Comparison of ENCODE assay signal across 1 cellular context in genomic region chr11:66579017-66579606, GRCh38.
TF ChIP-seq lines count a peak whose summit lies in the region.

No MANE protein-coding gene starts in this region.

TF ChIP-seq in HEK293, 187 proteins besides CTCF, POLR2A, EP300 and RAD21 (continued from another document and continues in another):
- TF ChIP-seq REST (tag by site-specific recombination; IDR thresholded peaks at IDR 0.05) (no peak), ATF2 (tag by site-specific recombination; IDR thresholded peaks at IDR 0.05; ENCODE audit: low read depth) (no peak), ZXDB (tag by site-specific recombination; IDR thresholded peaks at IDR 0.05) (no peak), ZNF571 (tag by site-specific recombination; IDR thresholded peaks at IDR 0.05) (no peak), MYNN (tag by site-specific recombination; IDR thresholded peaks at IDR 0.05; ENCODE audit: borderline replicate concordance) (no peak), ZNF157 (tag by site-specific recombination; IDR thresholded peaks at IDR 0.05) (no peak), ZBTB11 (tag by site-specific recombination; conservative IDR thresholded peaks at IDR 0.05; ENCODE audit: low read depth) (no peak), KLF7 (tag by site-specific recombination; IDR thresholded peaks at IDR 0.05; ENCODE audit: borderline replicate concordance) (no peak), ZNF658 (tag by site-specific recombination; IDR thresholded peaks at IDR 0.05) (no peak), ZNF654 (tag by site-specific recombination; IDR thresholded peaks at IDR 0.05; ENCODE audit: low read depth) (peak; percentile 77), ZNF426 (tag by site-specific recombination; IDR thresholded peaks at IDR 0.05) (no peak), ZFHX2 (tag by site-specific recombination; conservative IDR thresholded peaks at IDR 0.05) (peak; percentile 70), ZNF121 (tag by site-specific recombination; IDR thresholded peaks at IDR 0.05) (no peak), ZNF677 (tag by site-specific recombination; IDR thresholded peaks at IDR 0.05) (no peak), SCRT1 (tag by site-specific recombination; IDR thresholded peaks at IDR 0.05; ENCODE audit: borderline replicate concordance) (no peak), SP7 (tag by site-specific recombination; IDR thresholded peaks at IDR 0.05) (no peak), ZBTB17 (tag by site-specific recombination; IDR thresholded peaks at IDR 0.05) (0 out of 2 replicates have a peak, but pooled peaks have one; percentile 23), ZNF174 (tag by site-specific recombination; IDR thresholded peaks at IDR 0.05) (no peak), ZNF561 (tag by site-specific recombination; IDR thresholded peaks at IDR 0.05; ENCODE audit: borderline replicate concordance) (no peak), ZNF280C (tag by site-specific recombination; IDR thresholded peaks at IDR 0.05) (no peak), IKZF3 (tag by site-specific recombination; IDR thresholded peaks at IDR 0.05) (peak; percentile 48; the same call in 1 of the 2 replicates), GLI2 (tag by site-specific recombination; IDR thresholded peaks at IDR 0.05; ENCODE audit: borderline replicate concordance, low read depth) (no peak), PRDM4 (tag by site-specific recombination; IDR thresholded peaks at IDR 0.05) (no peak), ZBTB8A (tag by site-specific recombination; IDR thresholded peaks at IDR 0.05) (no peak), KLF9 (tag by site-specific recombination; IDR thresholded peaks at IDR 0.05; ENCODE audit: low read depth) (no peak), ZNF335 (tag by site-specific recombination; conservative IDR thresholded peaks at IDR 0.05) (no peak), ZNF155 (tag by site-specific recombination; IDR thresholded peaks at IDR 0.05) (no peak), ZNF302 (tag by site-specific recombination; IDR thresholded peaks at IDR 0.05; ENCODE audit: low read depth) (no peak), ZSCAN30 (tag by site-specific recombination; IDR thresholded peaks at IDR 0.05) (0 out of 2 replicates have a peak, but pooled peaks have one; percentile 18), ZFP69B (tag by site-specific recombination; IDR thresholded peaks at IDR 0.05) (no peak), ZNF221 (tag by site-specific recombination; IDR thresholded peaks at IDR 0.05; ENCODE audit: borderline replicate concordance) (no peak), ZNF660 (tag by site-specific recombination; IDR thresholded peaks at IDR 0.05) (no peak), ZNF704 (tag by site-specific recombination; IDR thresholded peaks at IDR 0.05) (no peak), INSM2 (tag by site-specific recombination; IDR thresholded peaks at IDR 0.05) (no peak), ZNF214 (tag by site-specific recombination; IDR thresholded peaks at IDR 0.05; ENCODE audit: borderline replicate concordance) (no peak), BCL6B (tag by site-specific recombination; IDR thresholded peaks at IDR 0.05) (no peak), ZNF24 (tag by site-specific recombination; IDR thresholded peaks at IDR 0.05) (no peak), ZNF488 (tag by site-specific recombination; IDR thresholded peaks at IDR 0.05) (no peak), ZNF223 (tag by site-specific recombination; IDR thresholded peaks at IDR 0.05) (no peak), ZBTB26 (tag by site-specific recombination; optimal IDR thresholded peaks at IDR 0.05) (peak; percentile 48)
